Comparison of ENCODE assay signal across 34 cellular contexts in genomic region chr10:50423448-50423847, GRCh38.
"Had no signal": no experiment of that assay in that cellular context is flagged by ENCODE, and none has a peak within 500 bp of the region (broad histone marks: within the 10 kb centered on the region; RNA-seq: fewer than 3 reads in every experiment).

No MANE protein-coding gene starts in this region.

- H3K27ac ChIP-seq: KMS-11 had no signal

- DNase-seq: Karpas-422, Kasumi-1, MG63, MM.1S, MV-4-11, NCI-H1048, NCI-H1092, NCI-H1092 treated with DMSO at 0.1 percent for 48 hours, NCI-H1105, NCI-H1105 treated with DMSO at 0.1 percent for 48 hours, NCI-H1417, NCI-H1417 treated with DMSO at 0.1 percent for 48 hours, NCI-H1436, NCI-H1436 treated with DMSO at 0.1 percent for 48 hours, NCI-H146, NCI-H1694, NCI-H1694 treated with DMSO at 0.1 percent for 48 hours, NCI-H187, NCI-H187 treated with DMSO at 0.1 percent for 48 hours, NCI-H1930, NCI-H2029, NCI-H2029 treated with DMSO at 0.1 percent for 48 hours, NCI-H2081, NCI-H2081 treated with DMSO at 0.1 percent for 48 hours, NCI-H2107, NCI-H2171, NCI-H2171 treated with DMSO at 0.1 percent for 48 hours, NCI-H2227 treated with DMSO at 0.1 percent for 48 hours, NCI-H226, NCI-H345, NCI-H446, NCI-H446 treated with DMSO at 0.1 percent for 48 hours, NCI-H510A had no signal
